16 cellular contexts compared by ENCODE assay signal in the genomic region with DNA sequence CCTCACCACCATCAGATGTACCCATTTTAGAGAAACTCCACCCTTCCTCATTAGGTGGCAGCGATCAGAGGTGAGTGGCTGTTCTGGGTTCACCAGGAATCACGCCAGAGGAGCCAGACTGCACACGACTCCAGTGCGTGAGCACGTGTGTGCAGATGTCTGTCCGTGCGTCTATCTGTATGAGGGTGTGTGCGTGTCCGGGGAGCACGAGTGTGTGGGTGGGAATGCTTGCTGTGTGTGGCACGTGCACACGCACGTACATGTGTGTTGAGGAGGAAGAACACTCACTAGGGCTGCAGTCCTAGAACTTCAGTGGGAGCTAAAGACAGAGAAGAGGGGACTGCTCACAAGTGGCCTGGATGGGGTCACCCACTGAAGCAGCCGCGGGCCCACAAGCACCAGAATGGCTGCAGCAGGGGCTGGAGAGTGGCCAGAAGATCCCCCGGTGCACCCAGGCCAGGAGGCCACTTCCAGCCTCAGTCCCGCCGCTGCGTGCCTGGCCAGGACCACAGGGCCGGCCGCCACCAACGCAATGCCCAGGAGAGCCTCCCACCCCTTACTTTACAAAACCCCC. TPM values are rescaled to one million over a fixed set of nuclear protein-coding genes. Genes with fewer than 3 reads are reported as not detected.
DNase-seq lines count a peak whose midpoint lies in the region; ATAC-seq and TF ChIP-seq lines count a peak whose summit lies in the region.
"Had no signal": no experiment of that assay in that cellular context is flagged by ENCODE, and none has a peak within 500 bp of the region (broad histone marks: within the 10 kb centered on the region; RNA-seq: fewer than 3 reads in every experiment).

No MANE protein-coding gene starts in this region.

- H3K27ac Mint-ChIP-seq in WTC11 = peak overlapping the region; percentile 51; the same call in 1 of the 2 replicates
- H3K27ac Mint-ChIP-seq in nephron progenitor cell = peak overlapping the region; percentile 31
- H3K27ac Mint-ChIP-seq: HFFc6 had no signal

- POLR2A ChIA-PET in WTC11 (lab: Charles Lee) = no interaction called here

- no peaks in the 10 kb centered on the region for H3K36me3 ChIP-seq in upper lobe of right lung

- no peak overlapping the region for H3K4me3 Mint-ChIP-seq in WTC11
- H3K4me3 Mint-ChIP-seq in nephron progenitor cell = no peak overlapping the region
- H3K4me3 Mint-ChIP-seq: HFFc6 had no signal

- H3K36me3 Mint-ChIP-seq in WTC11 = peaks cover 11% of the 10 kb centered on the region
- H3K36me3 Mint-ChIP-seq in nephron progenitor cell (ENCODE audit: low read depth) = peaks cover 50% of the 10 kb centered on the region

- TF ChIP-seq CTCF in WTC11 (IDR thresholded peaks at IDR 0.05) (no peak), nephron progenitor cell (IDR thresholded peaks at IDR 0.05) (no peak), upper lobe of right lung (IDR thresholded peaks at IDR 0.05) (no peak)

- DNase-seq in right cardiac atrium = peak in 2 of 3 donors; percentile 34 to 55
- DNase-seq in left cardiac atrium = no peak
- DNase-seq in WTC11 (ENCODE audit: low spot score) = no peak
- DNase-seq in nephron progenitor cell = no peak
- peak; percentile 56 for DNase-seq in upper lobe of right lung
- no peak for DNase-seq in SW 1271 (lab: John Stamatoyannopoulos, UW)
- DNase-seq: DMS53, GM23248, HFFc6, KBM-7, NCI-H146, NCI-H2227 treated with DMSO at 0.1 percent for 48 hours, NCI-H524 treated with DMSO at 0.1 percent for 48 hours had no signal

- H3K4me1 Mint-ChIP-seq in WTC11 (peaks cover 30% of the 10 kb centered on the region), nephron progenitor cell (peaks cover 46% of the 10 kb centered on the region)

- 91% methylated on average over 22 of the region's 22 CpGs for WGBS in right cardiac atrium

- no peaks in the 10 kb centered on the region for H3K9me3 ChIP-seq in right cardiac atrium (ENCODE audit: control insufficient read depth, low read length)
- no peaks in the 10 kb centered on the region for H3K9me3 ChIP-seq in upper lobe of right lung

- intact Hi-C loops in right cardiac atrium (cut with DNase I) (no loop called here), left cardiac atrium (cut with DNase I) (no loop called here), upper lobe of right lung (cut with DNase I) (no loop called here)

- H3K9me3 Mint-ChIP-seq in WTC11 (peaks cover 3% of the 10 kb centered on the region; the same call in 1 of the 2 replicates), nephron progenitor cell (peaks cover 13% of the 10 kb centered on the region)

- no peak overlapping the region for H3K4me3 ChIP-seq in right cardiac atrium (ENCODE audit: low read length)
- H3K4me3 ChIP-seq in upper lobe of right lung = no peak overlapping the region
- H3K4me3 ChIP-seq: GM12878, GM23248 had no signal

- CTCF ChIA-PET in WTC11 (lab: Charles Lee) = interaction anchor here (1.2 kb wide), 1 partner anchor 243 kb away, joined by 4 read pairs; no protein-coding TSS in a partner anchor

- H3K4me1 ChIP-seq in right cardiac atrium (ENCODE audit: control insufficient read depth, insufficient read depth, low read length) (no peaks in the 10 kb centered on the region), upper lobe of right lung (no peaks in the 10 kb centered on the region)

- H3K27me3 Mint-ChIP-seq in WTC11 (ENCODE audit: low read depth) (no peaks in the 10 kb centered on the region), nephron progenitor cell (ENCODE audit: low read depth, poor library complexity) (peaks cover 7% of the 10 kb centered on the region)

- H3K27ac ChIP-seq in right cardiac atrium (ENCODE audit: low read length) (no peak overlapping the region), upper lobe of right lung (no peak overlapping the region)
- H3K27ac ChIP-seq: GM23248 had no signal

- no peak for ATAC-seq in right cardiac atrium
- no peak for ATAC-seq in left cardiac atrium
- no peak for ATAC-seq in WTC11
- peak; percentile 6 for ATAC-seq in upper lobe of right lung
- ATAC-seq in HG03342 (IDR thresholded peaks at IDR 0.05; ENCODE audit: unreplicated experiment) = no peak
- ATAC-seq in GM18870 (IDR thresholded peaks at IDR 0.05; ENCODE audit: unreplicated experiment) = no peak
- ATAC-seq: GM12878 had no signal

- H3K27me3 ChIP-seq in right cardiac atrium (ENCODE audit: control insufficient read depth, insufficient read depth) = no peaks in the 10 kb centered on the region
- H3K27me3 ChIP-seq in upper lobe of right lung = no peaks in the 10 kb centered on the region

TF ChIP-seq in WTC11, 78 proteins besides CTCF, POLR2A, EP300 and RAD21:
- TF ChIP-seq CBFB (CRISPR knock-in tag; IDR thresholded peaks at IDR 0.05; ENCODE audit: low read depth) (no peak), FOXP1 (CRISPR knock-in tag; IDR thresholded peaks at IDR 0.05; ENCODE audit: borderline replicate concordance) (no peak), TCF7 (CRISPR knock-in tag; IDR thresholded peaks at IDR 0.05; ENCODE audit: low read depth) (no peak), MYBL2 (CRISPR knock-in tag; IDR thresholded peaks at IDR 0.05) (no peak), PRRX2 (CRISPR knock-in tag; IDR thresholded peaks at IDR 0.05) (no peak), NR2C2 (CRISPR knock-in tag; IDR thresholded peaks at IDR 0.05) (no peak)
- TF ChIP-seq, protein P1, sequence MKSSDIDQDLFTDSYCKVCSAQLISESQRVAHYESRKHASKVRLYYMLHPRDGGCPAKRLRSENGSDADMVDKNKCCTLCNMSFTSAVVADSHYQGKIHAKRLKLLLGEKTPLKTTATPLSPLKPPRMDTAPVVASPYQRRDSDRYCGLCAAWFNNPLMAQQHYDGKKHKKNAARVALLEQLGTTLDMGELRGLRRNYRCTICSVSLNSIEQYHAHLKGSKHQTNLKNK (CRISPR knock-in tag; IDR thresholded peaks at IDR 0.05) = no peak

RNA-seq across cellular contexts. Expression of a gene that starts 13.9 kb away (rescaled TPM):
- total RNA-seq in right cardiac atrium (10 to 100 TPM; 18.3 to 29.1 (median 25.4) TPM), left cardiac atrium (10 to 100 TPM; 25.6 to 31.2 TPM), WTC11 (2021) (35.0 to 44.4 TPM (median 42.3 TPM) in 3 replicates), upper lobe of right lung (44.1 TPM)
- polyA plus RNA-seq in right cardiac atrium = 7.8 TPM

Comparison
In these comparisons a context has a peak if more than half of its experiments do, and no peak if none do; other contexts are left out.
1. DNase-seq: peak in right cardiac atrium (2 of 3) and upper lobe of right lung (single experiment); none in left cardiac atrium (single experiment), WTC11 (single experiment), nephron progenitor cell (single experiment) and SW 1271 (0 of 2).